Comparison of ENCODE assay signal across 27 cellular contexts in genomic region chr1:232534552-232535517, GRCh38.
"Had no signal": no experiment of that assay in that cellular context is flagged by ENCODE, and none has a peak within 500 bp of the region (broad histone marks: within the 10 kb centered on the region; RNA-seq: fewer than 3 reads in every experiment).

No MANE protein-coding gene starts in this region.

- H3K27me3 Mint-ChIP-seq: activated CD4-positive, alpha-beta memory T cell treated with anti-CD3 and anti-CD28 coated beads for 36 hours; activated naive CD8-positive, alpha-beta T cell treated with anti-CD3 and anti-CD28 coated beads, Interleukin-2, amount 10 ng/mL, durations not matched to agents 7 days and 5 days; activated T-cell treated with anti-CD3 and anti-CD28 coated beads, Interleukin-2, amount 50 U/mL, for 24 hours; dendritic cell treated with granulocyte-macrophage colony-stimulating factor and Interleukin-4, amounts not matched to agents 40 ng/mL and 50 ng/mL, for 4 days; progenitor cell of endocrine pancreas had no signal

- DNase-seq: activated CD4-positive, alpha-beta memory T cell treated with anti-CD3 and anti-CD28 coated beads for 36 hours; activated CD4-positive, alpha-beta T cell treated with anti-CD3 and anti-CD28 coated beads, Interleukin-2, amount 10 ng/mL, durations not matched to agents 24 days and 14 days; activated CD4-positive, CD25-positive, alpha-beta regulatory T cell treated with anti-CD3 and anti-CD28 coated beads, Interleukin-2, amount 50 U/mL, for 72 hours; activated CD8-positive, alpha-beta memory T cell treated with anti-CD3 and anti-CD28 coated beads, Interleukin-2, amount 50 U/mL, for 4 hours; activated gamma-delta T cell; activated naive CD4-positive, alpha-beta T cell treated with anti-CD3 and anti-CD28 coated beads, Interleukin-2, amount 10 ng/mL, durations not matched to agents 7 days and 5 days; activated naive CD8-positive, alpha-beta T cell treated with anti-CD3 and anti-CD28 coated beads, Interleukin-2, amount 10 ng/mL, durations not matched to agents 7 days and 5 days; activated T-cell treated with anti-CD3 and anti-CD28 coated beads, Interleukin-2, amount 50 U/mL, for 24 hours; amniotic stem cell; central memory CD4-positive, alpha-beta T cell; gastrocnemius medialis; glutamatergic neuron; islet precursor cell; sigmoid colon; small intestine; stimulated activated CD4-positive, alpha-beta T cell treated with anti-CD3 and anti-CD28 coated beads, Interleukin-4, amount 100 ng/mL, for 24 hours; substantia nigra; T-helper 2 cell; upper lobe of left lung had no signal

- H3K27ac ChIP-seq: gastrocnemius medialis, hepatocyte, upper lobe of left lung, vagina had no signal

- H3K9me3 Mint-ChIP-seq: activated CD4-positive, alpha-beta memory T cell treated with anti-CD3 and anti-CD28 coated beads for 36 hours; activated CD4-positive, alpha-beta T cell treated with anti-CD3 and anti-CD28 coated beads, Interleukin-2, amount 10 ng/mL, durations not matched to agents 24 days and 14 days; activated naive CD4-positive, alpha-beta T cell treated with anti-CD3 and anti-CD28 coated beads, Interleukin-2, amount 10 ng/mL, durations not matched to agents 7 days and 5 days; activated naive CD8-positive, alpha-beta T cell treated with anti-CD3 and anti-CD28 coated beads, Interleukin-2, amount 10 ng/mL, durations not matched to agents 7 days and 5 days; activated T-cell treated with anti-CD3 and anti-CD28 coated beads, Interleukin-2, amount 50 U/mL, for 24 hours; dendritic cell treated with granulocyte-macrophage colony-stimulating factor and Interleukin-4, amounts not matched to agents 40 ng/mL and 50 ng/mL, for 4 days; natural killer cell treated with Interleukin-12 subunit alpha and Interleukin-12 subunit beta and Interleukin-15 and Interleukin-18, amount 100 ng/mL, for 72 hours; stimulated activated effector memory CD8-positive, alpha-beta T cell treated with anti-CD3 and anti-CD28 coated beads, Interleukin-12 subunit alpha, Interleukin-12 subunit beta, amount 100 ng/mL, for 72 hours; stimulated activated naive CD8-positive, alpha-beta T cell treated with anti-CD3 and anti-CD28 coated beads, Interleukin-15, Interleukin-2, amounts not matched to agents 100 ng/mL and 50 ng/mL, for 24 hours had no signal

- H3K4me1 Mint-ChIP-seq: activated naive CD4-positive, alpha-beta T cell treated with anti-CD3 and anti-CD28 coated beads, Interleukin-2, amount 10 ng/mL, durations not matched to agents 7 days and 5 days; activated naive CD8-positive, alpha-beta T cell treated with anti-CD3 and anti-CD28 coated beads, Interleukin-2, amount 10 ng/mL, durations not matched to agents 7 days and 5 days had no signal

- H3K27me3 ChIP-seq: gastrocnemius medialis, hepatocyte, ovary, sigmoid colon, upper lobe of left lung, vagina had no signal

- H3K36me3 ChIP-seq: gastrocnemius medialis, ovary, sigmoid colon, upper lobe of left lung, vagina had no signal

- H3K4me3 Mint-ChIP-seq: activated CD4-positive, alpha-beta memory T cell treated with anti-CD3 and anti-CD28 coated beads for 36 hours; activated CD4-positive, alpha-beta T cell treated with anti-CD3 and anti-CD28 coated beads, Interleukin-2, amount 10 ng/mL, durations not matched to agents 24 days and 14 days; activated naive CD4-positive, alpha-beta T cell treated with anti-CD3 and anti-CD28 coated beads, Interleukin-2, amount 10 ng/mL, durations not matched to agents 7 days and 5 days; activated naive CD8-positive, alpha-beta T cell treated with anti-CD3 and anti-CD28 coated beads, Interleukin-2, amount 10 ng/mL, durations not matched to agents 7 days and 5 days; activated T-cell treated with anti-CD3 and anti-CD28 coated beads, Interleukin-2, amount 50 U/mL, for 24 hours; dendritic cell treated with granulocyte-macrophage colony-stimulating factor and Interleukin-4, amounts not matched to agents 40 ng/mL and 50 ng/mL, for 4 days; natural killer cell treated with Interleukin-12 subunit alpha and Interleukin-12 subunit beta and Interleukin-15 and Interleukin-18, amount 100 ng/mL, for 72 hours; stimulated activated effector memory CD8-positive, alpha-beta T cell treated with anti-CD3 and anti-CD28 coated beads, Interleukin-12 subunit alpha, Interleukin-12 subunit beta, amount 100 ng/mL, for 72 hours; stimulated activated naive CD8-positive, alpha-beta T cell treated with anti-CD3 and anti-CD28 coated beads, Interleukin-15, Interleukin-2, amounts not matched to agents 100 ng/mL and 50 ng/mL, for 24 hours had no signal

- ATAC-seq: gastrocnemius medialis; natural killer cell treated with Interleukin-12 subunit alpha and Interleukin-12 subunit beta and Interleukin-15 and Interleukin-18, amount 100 ng/mL, for 72 hours; stimulated activated effector memory CD8-positive, alpha-beta T cell treated with anti-CD3 and anti-CD28 coated beads, Interleukin-12 subunit alpha, Interleukin-12 subunit beta, amount 100 ng/mL, for 72 hours had no signal

- H3K27ac Mint-ChIP-seq: activated CD4-positive, alpha-beta memory T cell treated with anti-CD3 and anti-CD28 coated beads for 36 hours; activated CD4-positive, alpha-beta T cell treated with anti-CD3 and anti-CD28 coated beads, Interleukin-2, amount 10 ng/mL, durations not matched to agents 24 days and 14 days; activated naive CD4-positive, alpha-beta T cell treated with anti-CD3 and anti-CD28 coated beads, Interleukin-2, amount 10 ng/mL, durations not matched to agents 7 days and 5 days; activated naive CD8-positive, alpha-beta T cell treated with anti-CD3 and anti-CD28 coated beads, Interleukin-2, amount 10 ng/mL, durations not matched to agents 7 days and 5 days; activated T-cell treated with anti-CD3 and anti-CD28 coated beads, Interleukin-2, amount 50 U/mL, for 24 hours; dendritic cell treated with granulocyte-macrophage colony-stimulating factor and Interleukin-4, amounts not matched to agents 40 ng/mL and 50 ng/mL, for 4 days; natural killer cell treated with Interleukin-12 subunit alpha and Interleukin-12 subunit beta and Interleukin-15 and Interleukin-18, amount 100 ng/mL, for 72 hours; progenitor cell of endocrine pancreas; stimulated activated effector memory CD8-positive, alpha-beta T cell treated with anti-CD3 and anti-CD28 coated beads, Interleukin-12 subunit alpha, Interleukin-12 subunit beta, amount 100 ng/mL, for 72 hours; stimulated activated naive CD8-positive, alpha-beta T cell treated with anti-CD3 and anti-CD28 coated beads, Interleukin-15, Interleukin-2, amounts not matched to agents 100 ng/mL and 50 ng/mL, for 24 hours had no signal

- H3K9me3 ChIP-seq: gastrocnemius medialis, ovary, sigmoid colon, upper lobe of left lung, vagina had no signal

- H3K36me3 Mint-ChIP-seq: activated naive CD4-positive, alpha-beta T cell treated with anti-CD3 and anti-CD28 coated beads, Interleukin-2, amount 10 ng/mL, durations not matched to agents 7 days and 5 days; activated naive CD8-positive, alpha-beta T cell treated with anti-CD3 and anti-CD28 coated beads, Interleukin-2, amount 10 ng/mL, durations not matched to agents 7 days and 5 days; natural killer cell treated with Interleukin-12 subunit alpha and Interleukin-12 subunit beta and Interleukin-15 and Interleukin-18, amount 100 ng/mL, for 72 hours; stimulated activated effector memory CD8-positive, alpha-beta T cell treated with anti-CD3 and anti-CD28 coated beads, Interleukin-12 subunit alpha, Interleukin-12 subunit beta, amount 100 ng/mL, for 72 hours had no signal

- H3K4me3 ChIP-seq: gastrocnemius medialis, hepatocyte, ovary, sigmoid colon, upper lobe of left lung, vagina had no signal
